Comparison of ENCODE assay signal across 2 cellular contexts in genomic region chr11:23959466-23959865, GRCh38.
TF ChIP-seq lines count a peak whose summit lies in the region.

No MANE protein-coding gene starts in this region.

TF ChIP-seq in GM23338, 12 proteins besides CTCF, POLR2A, EP300 and RAD21:
- no peak for TF ChIP-seq POLR2AphosphoS5 (IDR thresholded peaks at IDR 0.05; ENCODE audit: low read depth)
- TF ChIP-seq NANOG (IDR thresholded peaks at IDR 0.05; ENCODE audit: borderline replicate concordance), result no peak
- TF ChIP-seq ZNF114 (CRISPR knock-in tag; IDR thresholded peaks at IDR 0.05), result no peak
- TF ChIP-seq JUNB (IDR thresholded peaks at IDR 0.05; ENCODE audit: unreplicated experiment), result no peak
- TF ChIP-seq ZNF331 (CRISPR knock-in tag; IDR thresholded peaks at IDR 0.05; ENCODE audit: low read depth), result no peak
- TF ChIP-seq STAT1 (IDR thresholded peaks at IDR 0.05; ENCODE audit: unreplicated experiment), result no peak
- TF ChIP-seq EZH2phosphoT487 (IDR thresholded peaks at IDR 0.05; ENCODE audit: unreplicated experiment), result no peak
- no peak for TF ChIP-seq ZNF462 (CRISPR knock-in tag; IDR thresholded peaks at IDR 0.05)
- TF ChIP-seq REST (IDR thresholded peaks at IDR 0.05; ENCODE audit: unreplicated experiment), result no peak
- no peak for TF ChIP-seq ETS1 (IDR thresholded peaks at IDR 0.05)
- TF ChIP-seq EZH2 (IDR thresholded peaks at IDR 0.05; ENCODE audit: low read depth, unreplicated experiment), result no peak
- no peak for TF ChIP-seq CREB1 (CRISPR knock-in tag; IDR thresholded peaks at IDR 0.05; ENCODE audit: low read depth)

TF ChIP-seq in H1, 55 proteins besides CTCF, POLR2A, EP300 and RAD21:
- no peak for TF ChIP-seq NANOG (IDR thresholded peaks at IDR 0.05; ENCODE audit: insufficient read depth, low read depth, low read length, poor library complexity, severe bottlenecking)
- TF ChIP-seq JUND (IDR thresholded peaks at IDR 0.05; ENCODE audit: low read length), result 0 out of 2 replicates have a peak, but pooled peaks have one; percentile 18
- no peak for TF ChIP-seq KDM5A (IDR thresholded peaks at IDR 0.05; ENCODE audit: low read length)
- TF ChIP-seq ATF2 (IDR thresholded peaks at IDR 0.05; ENCODE audit: low read length), result no peak
- TF ChIP-seq SP1 (IDR thresholded peaks at IDR 0.05; ENCODE audit: low read depth, low read length), result no peak
